8 cellular contexts compared by ENCODE assay signal in the genomic region with DNA sequence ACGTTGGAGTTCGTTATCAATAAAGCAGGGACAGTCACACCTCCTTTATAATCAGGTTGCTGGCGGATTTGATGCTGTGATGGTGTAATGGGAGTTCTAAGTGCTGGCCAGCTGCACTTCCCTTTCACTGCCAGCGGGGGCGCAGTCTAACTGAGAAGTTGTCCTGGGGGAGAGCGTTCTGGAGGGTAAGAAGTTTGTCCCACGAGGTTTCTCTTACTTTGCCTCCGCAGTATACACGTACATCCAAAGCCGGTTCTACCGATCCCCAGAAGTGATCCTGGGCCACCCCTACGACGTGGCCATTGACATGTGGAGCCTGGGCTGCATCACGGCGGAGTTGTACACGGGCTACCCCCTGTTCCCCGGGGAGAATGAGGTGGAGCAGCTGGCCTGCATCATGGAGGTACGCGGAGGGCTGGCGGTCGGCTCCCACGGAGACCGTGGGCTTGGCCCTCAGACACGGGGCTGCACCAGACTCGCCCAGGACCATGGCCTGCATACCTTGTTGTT. TPM values are rescaled to one million over a fixed set of nuclear protein-coding genes. Genes with fewer than 3 reads are reported as not detected.
DNase-seq lines count a peak whose midpoint lies in the region; ATAC-seq and TF ChIP-seq lines count a peak whose summit lies in the region.

No MANE protein-coding gene starts in this region.

- H3K27ac ChIP-seq in liver (ENCODE audit: low read depth in 1 of 2, low read length in 2 of 2) = peak overlapping the region; percentile 16 to 29

- peak; percentile 98 for TF ChIP-seq CTCF in liver (IDR thresholded peaks at IDR 0.05; ENCODE audit: low read depth, low read length, missing input control)

- peak overlapping the region; percentile 70 to 93 (median 92) for H3K4me3 ChIP-seq in liver (ENCODE audit: low read depth in 1 of 3, low read length in 3 of 3)

- no peaks in the 10 kb centered on the region for H3K4me1 ChIP-seq in liver (ENCODE audit: control insufficient read depth in 4 of 4, insufficient read depth in 4 of 4, low read length in 3 of 4)

- peak; percentile 76 to 82 for TF ChIP-seq RAD21 in liver (IDR thresholded peaks at IDR 0.05)

- DNase-seq in C1 segment of cervical spinal cord (lab: John Stamatoyannopoulos, UW) (peak; percentile 19 to 83 (median 70)), NCI-H524 treated with DMSO at 0.1 percent for 48 hours (lab: John Stamatoyannopoulos, UW) (peak; percentile 13), dermis microvascular lymphatic vessel endothelial cell (ENCODE audit: low read depth in 2 of 2) (peak; percentile 44 to 87)
- peak; percentile 59 to 75 for DNase-seq in activated CD4-positive, alpha-beta T cell treated with anti-CD3 and anti-CD28 coated beads, Interleukin-2, amount 50 U/mL, for 24 hours (ENCODE audit: low read depth in 1 of 2, low spot score in 1 of 2)
- peak; percentile 84 for DNase-seq in stimulated activated CD4-positive, alpha-beta T cell treated with anti-CD3 and anti-CD28 coated beads, Interleukin-4, amount 100 ng/mL, for 24 hours

- peak; percentile 95 for ATAC-seq in HG03432 (IDR thresholded peaks at IDR 0.05; ENCODE audit: unreplicated experiment)

- peak overlapping the region; percentile 63 to 83 for H3K9ac ChIP-seq in liver (ENCODE audit: low read depth in 1 of 2, low read length in 2 of 2)

- whole genome bisulfite sequencing in liver = 4% methylated on average over 25 of the region's 25 CpGs

- peak; percentile 56 for TF ChIP-seq POLR2A in GM19099 (IDR thresholded peaks at IDR 0.05; ENCODE audit: extremely low read depth, insufficient read length, low read depth)

- no peaks in the 10 kb centered on the region for H3K36me3 ChIP-seq in liver (ENCODE audit: control insufficient read depth in 4 of 4, insufficient read depth in 3 of 4, low read depth in 1 of 4, low read length in 3 of 4)

- no peaks in the 10 kb centered on the region for H3K9me3 ChIP-seq in liver (ENCODE audit: control insufficient read depth in 4 of 4, low read length in 3 of 4)

- no peaks in the 10 kb centered on the region for H3K27me3 ChIP-seq in liver (ENCODE audit: control insufficient read depth in 4 of 4, insufficient read depth in 4 of 4, low read length in 3 of 4)

TF ChIP-seq in liver, 16 proteins besides CTCF, POLR2A, EP300 and RAD21:
- TF ChIP-seq GABPA (IDR thresholded peaks at IDR 0.05 in 1 of 2, conservative IDR thresholded peaks at IDR 0.05 in 1 of 2) (peak in 1 of 2 donors; percentile 71), HNF4G (IDR thresholded peaks at IDR 0.05) (no peak), TAF1 (conservative IDR thresholded peaks at IDR 0.05) (peak; percentile 51), RXRA (IDR thresholded peaks at IDR 0.05) (peak; percentile 46 to 56), FOXA1 (IDR thresholded peaks at IDR 0.05) (no peak), HNF4A (conservative IDR thresholded peaks at IDR 0.05) (peak; percentile 31 to 40), YY1 (IDR thresholded peaks at IDR 0.05) (peak; percentile 96), EGR1 (IDR thresholded peaks at IDR 0.05; ENCODE audit: low read depth in 2 of 2) (peak in 1 of 2 donors; percentile 43), FOXA2 (IDR thresholded peaks at IDR 0.05) (peak; percentile 17), NR2F2 (IDR thresholded peaks at IDR 0.05) (no peak), JUND (IDR thresholded peaks at IDR 0.05) (no peak), SP1 (IDR thresholded peaks at IDR 0.05) (peak; percentile 26)
- TF ChIP-seq, protein P1, sequence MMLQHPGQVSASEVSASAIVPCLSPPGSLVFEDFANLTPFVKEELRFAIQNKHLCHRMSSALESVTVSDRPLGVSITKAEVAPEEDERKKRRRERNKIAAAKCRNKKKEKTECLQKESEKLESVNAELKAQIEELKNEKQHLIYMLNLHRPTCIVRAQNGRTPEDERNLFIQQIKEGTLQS (IDR thresholded peaks at IDR 0.05) = no peak
- TF ChIP-seq, protein P2, sequence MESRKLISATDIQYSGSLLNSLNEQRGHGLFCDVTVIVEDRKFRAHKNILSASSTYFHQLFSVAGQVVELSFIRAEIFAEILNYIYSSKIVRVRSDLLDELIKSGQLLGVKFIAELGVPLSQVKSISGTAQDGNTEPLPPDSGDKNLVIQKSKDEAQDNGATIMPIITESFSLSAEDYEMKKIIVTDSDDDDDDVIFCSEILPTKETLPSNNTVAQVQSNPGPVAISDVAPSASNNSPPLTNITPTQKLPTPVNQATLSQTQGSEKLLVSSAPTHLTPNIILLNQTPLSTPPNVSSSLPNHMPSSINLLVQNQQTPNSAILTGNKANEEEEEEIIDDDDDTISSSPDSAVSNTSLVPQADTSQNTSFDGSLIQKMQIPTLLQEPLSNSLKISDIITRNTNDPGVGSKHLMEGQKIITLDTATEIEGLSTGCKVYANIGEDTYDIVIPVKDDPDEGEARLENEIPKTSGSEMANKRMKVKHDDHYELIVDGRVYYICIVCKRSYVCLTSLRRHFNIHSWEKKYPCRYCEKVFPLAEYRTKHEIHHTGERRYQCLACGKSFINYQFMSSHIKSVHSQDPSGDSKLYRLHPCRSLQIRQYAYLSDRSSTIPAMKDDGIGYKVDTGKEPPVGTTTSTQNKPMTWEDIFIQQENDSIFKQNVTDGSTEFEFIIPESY (IDR thresholded peaks at IDR 0.05) = peak; percentile 92
- TF ChIP-seq, protein P3, sequence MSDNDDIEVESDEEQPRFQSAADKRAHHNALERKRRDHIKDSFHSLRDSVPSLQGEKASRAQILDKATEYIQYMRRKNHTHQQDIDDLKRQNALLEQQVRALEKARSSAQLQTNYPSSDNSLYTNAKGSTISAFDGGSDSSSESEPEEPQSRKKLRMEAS (IDR thresholded peaks at IDR 0.05) = peak; percentile 89
- TF ChIP-seq, protein P4, sequence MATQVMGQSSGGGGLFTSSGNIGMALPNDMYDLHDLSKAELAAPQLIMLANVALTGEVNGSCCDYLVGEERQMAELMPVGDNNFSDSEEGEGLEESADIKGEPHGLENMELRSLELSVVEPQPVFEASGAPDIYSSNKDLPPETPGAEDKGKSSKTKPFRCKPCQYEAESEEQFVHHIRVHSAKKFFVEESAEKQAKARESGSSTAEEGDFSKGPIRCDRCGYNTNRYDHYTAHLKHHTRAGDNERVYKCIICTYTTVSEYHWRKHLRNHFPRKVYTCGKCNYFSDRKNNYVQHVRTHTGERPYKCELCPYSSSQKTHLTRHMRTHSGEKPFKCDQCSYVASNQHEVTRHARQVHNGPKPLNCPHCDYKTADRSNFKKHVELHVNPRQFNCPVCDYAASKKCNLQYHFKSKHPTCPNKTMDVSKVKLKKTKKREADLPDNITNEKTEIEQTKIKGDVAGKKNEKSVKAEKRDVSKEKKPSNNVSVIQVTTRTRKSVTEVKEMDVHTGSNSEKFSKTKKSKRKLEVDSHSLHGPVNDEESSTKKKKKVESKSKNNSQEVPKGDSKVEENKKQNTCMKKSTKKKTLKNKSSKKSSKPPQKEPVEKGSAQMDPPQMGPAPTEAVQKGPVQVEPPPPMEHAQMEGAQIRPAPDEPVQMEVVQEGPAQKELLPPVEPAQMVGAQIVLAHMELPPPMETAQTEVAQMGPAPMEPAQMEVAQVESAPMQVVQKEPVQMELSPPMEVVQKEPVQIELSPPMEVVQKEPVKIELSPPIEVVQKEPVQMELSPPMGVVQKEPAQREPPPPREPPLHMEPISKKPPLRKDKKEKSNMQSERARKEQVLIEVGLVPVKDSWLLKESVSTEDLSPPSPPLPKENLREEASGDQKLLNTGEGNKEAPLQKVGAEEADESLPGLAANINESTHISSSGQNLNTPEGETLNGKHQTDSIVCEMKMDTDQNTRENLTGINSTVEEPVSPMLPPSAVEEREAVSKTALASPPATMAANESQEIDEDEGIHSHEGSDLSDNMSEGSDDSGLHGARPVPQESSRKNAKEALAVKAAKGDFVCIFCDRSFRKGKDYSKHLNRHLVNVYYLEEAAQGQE (IDR thresholded peaks at IDR 0.05) = peak; percentile 53
TF ChIP-seq in liver: peak in this region for 11.

RNA-seq across cellular contexts. Expression of a gene that starts 42.7 kb away (rescaled TPM):
- total RNA-seq in dermis microvascular lymphatic vessel endothelial cell = 23.6 and 46.8 TPM in 2 replicates
- total RNA-seq in liver = 10 to 100 TPM; 12.0 to 20.3 TPM
- 10 to 100 TPM; 13.9 to 15.0 TPM for polyA plus RNA-seq in liver

RNA-seq across cellular contexts. Expression of a gene that starts 44.1 kb away (rescaled TPM):
- total RNA-seq in dermis microvascular lymphatic vessel endothelial cell (0.64 and 1.5 TPM in 2 replicates), liver (1 to 10 TPM; 1.6 to 2.0 TPM)
- under 1 TPM; 0.21 to 0.51 TPM for polyA plus RNA-seq in liver

RNA-seq across cellular contexts. Expression of a gene that starts 44.2 kb away (rescaled TPM):
- total RNA-seq in dermis microvascular lymphatic vessel endothelial cell (57.9 and 68.4 TPM in 2 replicates), liver (10 to 100 TPM; 21.4 to 55.6 TPM)
- polyA plus RNA-seq in liver = 100 to 1,000 TPM in 1 of 2 donors, 10 to 100 TPM in 1; 57.7 to 132 TPM

Comparison
In these comparisons a context has a peak if more than half of its experiments do, and no peak if none do; other contexts are left out.
1. Peak in every context shown above with its lines: DNase-seq, ATAC-seq, H3K4me3 ChIP-seq and H3K27ac ChIP-seq.
2. DNase-seq: peak in every context shown above with its lines; median percentile 84 in stimulated activated CD4-positive, alpha-beta T cell treated with anti-CD3 and anti-CD28 coated beads, Interleukin-4, amount 100 ng/mL, for 24 hours; 70 in C1 segment of cervical spinal cord; 67 in activated CD4-positive, alpha-beta T cell treated with anti-CD3 and anti-CD28 coated beads, Interleukin-2, amount 50 U/mL, for 24 hours; 66 in dermis microvascular lymphatic vessel endothelial cell; 13 in NCI-H524 treated with DMSO at 0.1 percent for 48 hours.